ENCODE assay signal across 1 cellular context in genomic region chrX:69125094-69125493, GRCh38.
TF ChIP-seq lines count a peak whose summit lies in the region.

No MANE protein-coding gene starts in this region.

TF ChIP-seq in IMR-90, 13 proteins besides CTCF, POLR2A, EP300 and RAD21 (continued from another document):
- TF ChIP-seq ELK1 (IDR thresholded peaks at IDR 0.05; ENCODE audit: borderline replicate concordance, low read depth, low read length) (no peak), MAZ (IDR thresholded peaks at IDR 0.05; ENCODE audit: borderline replicate concordance, low read depth, low read length) (no peak), USF2 (IDR thresholded peaks at IDR 0.05; ENCODE audit: low read depth, low read length) (no peak)
TF ChIP-seq in IMR-90: peak in this region for 0.
